In genomic region chrX:43677993-43678392, GRCh38 we compare ENCODE assay signal across 22 cellular contexts. TPM values are rescaled to one million over a fixed set of nuclear protein-coding genes. Genes with fewer than 3 reads are reported as not detected.
DNase-seq lines count a peak whose midpoint lies in the region; ATAC-seq, FAIRE-seq and TF ChIP-seq lines count a peak whose summit lies in the region.
"Had no signal": no experiment of that assay in that cellular context is flagged by ENCODE, and none has a peak within 500 bp of the region (broad histone marks: within the 10 kb centered on the region; RNA-seq: fewer than 3 reads in every experiment).

No MANE protein-coding gene starts in this region.

- in situ Hi-C loops in HepG2 (cut with HindIII; ENCODE audit: extremely low pct_ligation_motif_present, low pct_unique_long_range_greater_than_20kb) (no loop called here), transverse colon (cut with MboI; ENCODE audit: low pct_ligation_motif_present in 1 of 4, low pct_unique_long_range_greater_than_20kb in 1 of 4, low sequenced_read_pairs in 3 of 4) (no loop called here)

- POLR2A ChIA-PET in HepG2 (lab: Yijun Ruan, JAX), result interaction anchor here (1.1 kb wide), 1 partner anchor 16 kb away, joined by 3 read pairs; no protein-coding TSS in a partner anchor

- peak; percentile 68 for DNase-seq in DMS53 (lab: John Stamatoyannopoulos, UW)
- no peak for DNase-seq in DMS53 treated with DMSO at 0.1 percent for 48 hours (lab: John Stamatoyannopoulos, UW; ENCODE audit: unreplicated experiment)
- DNase-seq in HepG2 (ENCODE audit: low spot score), result no peak
- peak in 1 of 6 donors; percentile 49 for DNase-seq in pancreas
- peak; percentile 33 for DNase-seq in transverse colon
- no peak for DNase-seq in NCI-H187 treated with DMSO at 0.1 percent for 48 hours (lab: John Stamatoyannopoulos, UW)
- DNase-seq in AG08396 (ENCODE audit: low spot score), result no peak
- no peak for DNase-seq in NCI-H1417 treated with DMSO at 0.1 percent for 48 hours (lab: John Stamatoyannopoulos, UW)
- DNase-seq: AML-193; C1 segment of cervical spinal cord; CD8-positive, alpha-beta T cell; EL; GF-D8; NCI-H1092; NCI-H1436 treated with DMSO at 0.1 percent for 48 hours; NCI-H2171; NCI-H345; NCI-H774; NK-92 treated with Interleukin-12 subunit alpha and Interleukin-12 subunit beta, amount 100 ng/mL, for 24 hours; SHP77 treated with DMSO at 0.1 percent for 48 hours had no signal

- ATAC-seq in HepG2 (no peak), pancreas (peak; percentile 78 to 88 (median 86))

- no peaks in the 10 kb centered on the region for H3K36me3 ChIP-seq in HepG2 (replicated peaks in 1 of 2; ENCODE audit: control insufficient read depth in 1 of 2, insufficient read depth in 2 of 2, low read length in 2 of 2)
- H3K36me3 ChIP-seq in pancreas, result no peaks in the 10 kb centered on the region
- no peaks in the 10 kb centered on the region for H3K36me3 ChIP-seq in transverse colon

- no peaks in the 10 kb centered on the region for H4K20me1 ChIP-seq in HepG2 (ENCODE audit: insufficient read depth, low read length)

- peak; percentile 40 for FAIRE-seq in HepG2 (lab: Jason Lieb, UNC)
- peak; percentile 96 for FAIRE-seq in pancreas (lab: Jason Lieb, UNC)

- H3K9ac ChIP-seq in HepG2 (ENCODE audit: insufficient read depth, low read depth, low read length), result peak overlapping the region; percentile 29; the same call in 1 of the 2 replicates

- TF ChIP-seq CTCF in HepG2 (CRISPR knock-in tag; IDR thresholded peaks at IDR 0.05) (no peak), pancreas (IDR thresholded peaks at IDR 0.05) (no peak), transverse colon (IDR thresholded peaks at IDR 0.05) (no peak)

- WGBS in HepG2 (ENCODE audit: low lambda C conversion rate), result 81% methylated on average over 2 of the region's 2 CpGs
- 13 to 26% methylated on average over 2 of the region's 2 CpGs for WGBS in pancreas, 2 donors
- 44% methylated on average over 2 of the region's 2 CpGs; no CpG with 5 or more reads in 1 of the 2 donors for WGBS in transverse colon (ENCODE audit: low coverage in 1 of 2), 2 donors

- TF ChIP-seq RAD21 in HepG2 (CRISPR knock-in tag; IDR thresholded peaks at IDR 0.05), result no peak

- H3K27ac ChIP-seq in HepG2 (ENCODE audit: extremely low read length, insufficient read depth, low read length) (peak overlapping the region; percentile 83), pancreas (peak overlapping the region in 2 of 4 donors; percentile 33 to 50), transverse colon (peak overlapping the region; percentile 49 to 69 (median 60))
- H3K27ac ChIP-seq: 22Rv1, RWPE1 had no signal

- H2AFZ ChIP-seq in HepG2 (ENCODE audit: low read length), result no peak overlapping the region

- TF ChIP-seq EP300 in HepG2 (IDR thresholded peaks at IDR 0.05; ENCODE audit: low read depth in 2 of 2, low read length in 2 of 2), result no peak
- no peak for TF ChIP-seq EP300 in HepG2 (CRISPR knock-in tag; IDR thresholded peaks at IDR 0.05; ENCODE audit: borderline replicate concordance)
- TF ChIP-seq EP300 in transverse colon (IDR thresholded peaks at IDR 0.05; ENCODE audit: low read depth), result no peak

- intact Hi-C loops in HepG2 (cut with micrococcal nuclease; ENCODE audit: unreplicated experiment), result no loop called here
- intact Hi-C loops in pancreas (cut with DNase I), result no loop called here
- intact Hi-C loops in transverse colon (cut with DNase I; ENCODE audit: low total_unique reads), result no loop called here

- H3K4me1 ChIP-seq in HepG2 (ENCODE audit: insufficient read depth, low read length) (peaks cover 51% of the 10 kb centered on the region), pancreas (peaks cover 8 to 11% (median 9%) of the 10 kb centered on the region in 3 donors), transverse colon (peaks cover 0 to 35% (median 6%) of the 10 kb centered on the region in 4 donors)

- H3K27me3 ChIP-seq in HepG2 (ENCODE audit: control insufficient read depth in 1 of 2, insufficient read depth in 2 of 2, low read length in 2 of 2), result no peaks in the 10 kb centered on the region
- H3K27me3 ChIP-seq in pancreas, result peaks cover 0 to 3% (median 0%) of the 10 kb centered on the region in 4 donors
- no peaks in the 10 kb centered on the region for H3K27me3 ChIP-seq in transverse colon

- CTCF ChIA-PET in HepG2 (lab: Yijun Ruan, JAX; ENCODE audit: low intra/inter-chr PET ratio, low total read pairs), result no interaction called here

- H3K4me3 ChIP-seq in HepG2 (replicated peaks in 1 of 3; ENCODE audit: insufficient read depth in 1 of 3, low read depth in 2 of 3, low read length in 3 of 3) (no peak overlapping the region), pancreas (no peak overlapping the region), transverse colon (no peak overlapping the region)

- H3K9me3 ChIP-seq in HepG2 (ENCODE audit: low read length), result no peaks in the 10 kb centered on the region
- H3K9me3 ChIP-seq in pancreas, result no peaks in the 10 kb centered on the region
- no peaks in the 10 kb centered on the region for H3K9me3 ChIP-seq in transverse colon

- no TSS peak for BruUV-seq in HepG2 (replicated peaks; lab: Mats Ljungman, UMichigan)

- no peaks in the 10 kb centered on the region for H3K79me2 ChIP-seq in HepG2 (ENCODE audit: insufficient read depth, low read length)

- TF ChIP-seq POLR2A in HepG2 (IDR thresholded peaks at IDR 0.05; ENCODE audit: insufficient read depth in 1 of 2, low read depth in 2 of 2, low read length in 2 of 2) (no peak), transverse colon (IDR thresholded peaks at IDR 0.05) (no peak)

- no peak overlapping the region for H3K4me2 ChIP-seq in HepG2 (ENCODE audit: low read depth, low read length)

TF ChIP-seq in HepG2, 621 proteins besides CTCF, POLR2A, EP300 and RAD21 (continues in another document):
- no peak for TF ChIP-seq JUND (CRISPR knock-in tag; IDR thresholded peaks at IDR 0.05)
- TF ChIP-seq SKIL (CRISPR knock-in tag; IDR thresholded peaks at IDR 0.05; ENCODE audit: borderline replicate concordance), result no peak
- no peak for TF ChIP-seq CREB3 (CRISPR knock-in tag; IDR thresholded peaks at IDR 0.05)
- no peak for TF ChIP-seq ZNF773 (CRISPR knock-in tag; IDR thresholded peaks at IDR 0.05; ENCODE audit: borderline replicate concordance)

RNA-seq across cellular contexts. Expression of gene MAOA, which starts 21.9 kb away (rescaled TPM):
- total RNA-seq in HepG2 (2016; rRNA removed; fragmentation: Illumina TruSeq; extraction: Trizol) (14.7 and 24.6 TPM in 2 replicates), pancreas (100 to 1,000 TPM in 1 of 6 donors, 10 to 100 TPM in 5; 26.3 to 106 (median 53.4) TPM), transverse colon (100 to 1,000 TPM; 104 to 425 (median 289) TPM)
- 1.9 and 2.1 TPM in 2 replicates for total RNA-seq in HepG2 (2016; cell fraction: cytosol; rRNA removed; fragmentation: Illumina TruSeq; extraction: Trizol; ENCODE audit: low read depth)
- 16.3 and 20.8 TPM in 2 replicates for total RNA-seq in HepG2 (2016; cell fraction: insoluble cytoplasmic fraction; rRNA removed; fragmentation: Illumina TruSeq; extraction: Trizol)
- 6.2 and 7.1 TPM in 2 replicates for total RNA-seq in HepG2 (2016; cell fraction: membrane; rRNA removed; fragmentation: Illumina TruSeq; extraction: Trizol)
- total RNA-seq in HepG2 (2016; cell fraction: nucleus; rRNA removed; fragmentation: Illumina TruSeq; extraction: Trizol), result 5.8 and 6.5 TPM in 2 replicates
- polyA plus RNA-seq in HepG2 (2011; rRNA removed) (11.2 and 13.4 TPM in 2 replicates), pancreas (10 to 100 TPM; 17.1 to 37.5 TPM)
- polyA plus RNA-seq in HepG2 (2011; cell fraction: cytosol; rRNA removed), result 8.4 and 13.2 TPM in 2 replicates
- polyA plus RNA-seq in HepG2 (2011; cell fraction: nucleus; rRNA removed), result 4.1 and 5.5 TPM in 2 replicates
- 25.4 and 60.6 TPM in 2 replicates for polyA plus RNA-seq in HepG2 (2012)
- polyA plus RNA-seq in HepG2 (2016; cell fraction: cytosol; fragmentation: Illumina TruSeq; extraction: Trizol; ENCODE audit: low read depth), result 2.4 and 3.0 TPM in 2 replicates
- polyA plus RNA-seq in HepG2 (2016; cell fraction: insoluble cytoplasmic fraction; fragmentation: Illumina TruSeq; extraction: Trizol; ENCODE audit: low read depth), result 17.5 and 18.6 TPM in 2 replicates
- 3.6 and 5.3 TPM in 2 replicates for polyA plus RNA-seq in HepG2 (2016; cell fraction: membrane; fragmentation: Illumina TruSeq; extraction: Trizol; ENCODE audit: low read depth)
- polyA plus RNA-seq in HepG2 (2016; cell fraction: nucleus; fragmentation: Illumina TruSeq; extraction: Trizol; ENCODE audit: insufficient read depth, low read depth), result 5.5 and 9.1 TPM in 2 replicates
- 0.61 and 15.8 TPM in 2 replicates for polyA minus RNA-seq in HepG2 (2011; rRNA and poly(A)+ RNA removed; ENCODE audit: low replicate concordance)
- polyA minus RNA-seq in HepG2 (2011; cell fraction: cytosol; rRNA and poly(A)+ RNA removed), result 12.3 and 16.6 TPM in 2 replicates
- polyA minus RNA-seq in HepG2 (2011; cell fraction: nucleus; rRNA and poly(A)+ RNA removed), result 8.5 and 12.2 TPM in 2 replicates
- total RNA-seq: CD8-positive, alpha-beta T cell had no signal

Comparison
In these comparisons a context has a peak if more than half of its experiments do, and no peak if none do; other contexts are left out.
1. DNase-seq: peak in DMS53 (single experiment) and transverse colon (single experiment); none in DMS53 treated with DMSO at 0.1 percent for 48 hours (single experiment), HepG2 (single experiment), NCI-H187 treated with DMSO at 0.1 percent for 48 hours (single experiment), AG08396 (single experiment) and NCI-H1417 treated with DMSO at 0.1 percent for 48 hours (single experiment).